ENCODE assay signal across 18 cellular contexts in the genomic region with DNA sequence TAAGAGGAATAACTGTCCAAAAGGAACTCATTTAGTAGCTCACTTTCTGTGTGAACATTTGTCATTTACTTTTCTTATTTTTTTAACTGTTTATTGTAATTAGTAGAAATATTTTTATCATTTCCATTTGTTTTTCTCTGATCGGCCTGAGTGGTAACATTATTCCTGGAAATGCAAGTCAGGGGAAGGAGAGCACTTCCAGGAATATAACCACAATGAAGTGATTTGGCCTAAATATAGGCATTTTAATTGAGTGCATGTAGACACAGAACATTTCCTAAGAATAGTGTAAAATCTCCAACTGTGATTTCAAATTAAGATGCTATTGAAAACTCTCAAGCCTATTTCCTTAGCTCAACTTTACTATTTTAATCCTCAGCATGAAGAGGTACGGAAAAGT.
DNase-seq lines count a peak whose midpoint lies in the region; ATAC-seq, FAIRE-seq and TF ChIP-seq lines count a peak whose summit lies in the region.
"Had no signal": no experiment of that assay in that cellular context is flagged by ENCODE, and none has a peak within 500 bp of the region (broad histone marks: within the 10 kb centered on the region; RNA-seq: fewer than 3 reads in every experiment).

No MANE protein-coding gene starts in this region.

- ATAC-seq in SK-N-SH treated with all-trans-retinoic acid at 6 μM for 48 hours (no peak), GM21576 (IDR thresholded peaks at IDR 0.05; ENCODE audit: unreplicated experiment) (no peak), GM18861 (IDR thresholded peaks at IDR 0.05; ENCODE audit: unreplicated experiment) (no peak)
- ATAC-seq: GM12878, K562 had no signal

- no peak overlapping the region for H2BK12ac ChIP-seq in H1 (ENCODE audit: low read depth, low read length)

- no peak overlapping the region for H2BK15ac ChIP-seq in H1 (ENCODE audit: low read length)

- H2AK5ac ChIP-seq in H1 (ENCODE audit: low read depth, low read length): no peak overlapping the region

- H3K4me1 ChIP-seq in SK-N-SH (ENCODE audit: control insufficient read depth in 1 of 2, insufficient read depth in 2 of 2, low read depth in 1 of 2, low read length in 1 of 2) (no peaks in the 10 kb centered on the region), HEK293 (ENCODE audit: control insufficient read depth, insufficient read depth, low read length) (no peaks in the 10 kb centered on the region; the same call in none of the 2 replicates), H1 (replicated peaks in 1 of 4; ENCODE audit: control insufficient read depth in 3 of 4, insufficient read depth in 4 of 4, low read length in 3 of 4) (peaks cover 0 to 27% (median 9%) of the 10 kb centered on the region in 4 experiments; a peak in 6 of 7 replicates), smooth muscle cell (ENCODE audit: low read depth) (peaks cover 26% of the 10 kb centered on the region)

- H3K27me3 ChIP-seq in SK-N-SH (ENCODE audit: insufficient read depth) (peaks cover 5% of the 10 kb centered on the region; the same call in 1 of the 2 replicates), H1 (replicated peaks in 1 of 4; ENCODE audit: control insufficient read depth in 3 of 4, extremely low read depth in 1 of 4, insufficient read depth in 3 of 4, low read length in 3 of 4) (no peaks in the 10 kb centered on the region), smooth muscle cell (ENCODE audit: low read depth) (no peaks in the 10 kb centered on the region)

- CTCF ChIA-PET in SK-N-SH (lab: Yijun Ruan, JAX) (no interaction called here), HEK293 (lab: Yijun Ruan, JAX) (interaction anchor here (0.7 kb wide), 1 partner anchor 190 kb away, joined by 3 read pairs; no protein-coding TSS in a partner anchor), H1 (lab: Charles Lee; ENCODE audit: partially characterized antibody) (interaction anchor here (1.1 to 1.3 kb wide), 2 partner anchors 27 to 41 kb away, joined by 3 read pairs; no protein-coding TSS in a partner anchor)

- H4K8ac ChIP-seq in H1 (ENCODE audit: extremely low read depth, insufficient read depth, low read length): no peak overlapping the region

- H3K27ac ChIP-seq in SK-N-SH (ENCODE audit: low read depth in 2 of 2, low read length in 1 of 2) (no peak overlapping the region), HEK293 (ENCODE audit: extremely low read depth, low read depth, low read length) (no peak overlapping the region), H1 (ENCODE audit: low read depth, low read length) (no peak overlapping the region), smooth muscle cell (ENCODE audit: low read depth) (no peak overlapping the region)
- H3K27ac ChIP-seq: 22Rv1, C4-2B had no signal

- H2AFZ ChIP-seq in SK-N-SH (ENCODE audit: low read depth) (no peak overlapping the region), H1 (ENCODE audit: low read length) (no peak overlapping the region), smooth muscle cell (ENCODE audit: low read depth) (peak overlapping the region; percentile 35)

- no peak overlapping the region for H3K23ac ChIP-seq in H1 (ENCODE audit: insufficient read length)

- H3K14ac ChIP-seq in H1 (ENCODE audit: insufficient read length): no peak overlapping the region

- H2BK5ac ChIP-seq in H1 (ENCODE audit: low read depth, low read length): no peak overlapping the region

- H3K56ac ChIP-seq in H1 (replicated peaks; ENCODE audit: insufficient read length, low read depth, low read length): no peak overlapping the region

- no peak overlapping the region for H4K91ac ChIP-seq in H1 (replicated peaks; ENCODE audit: insufficient read length, low read length)

- 3% methylated on average over 2 of the region's 2 CpGs for WGBS in SK-N-SH (ENCODE audit: low lambda C conversion rate)
- WGBS in H1 (ENCODE audit: extremely low coverage in 1 of 2, insufficient coverage in 1 of 2, insufficient read length in 1 of 2, insufficient replicate concordance in 2 of 2, low coverage in 1 of 2, low lambda C conversion rate in 2 of 2, missing lambda C conversion rate in 1 of 2), 2 experiments: 73% methylated on average over 2 of the region's 2 CpGs; no CpG with 5 or more reads in 1 of the 2 experiments
- 69% methylated on average over 2 of the region's 2 CpGs for WGBS in smooth muscle cell (ENCODE audit: low lambda C conversion rate)

- DNase-seq in SK-N-SH (no peak), H1 (ENCODE audit: low read depth in 1 of 2, low spot score in 2 of 2) (no peak), smooth muscle cell (lab: John Stamatoyannopoulos, UW; ENCODE audit: unreplicated experiment) (no peak), kidney tubule cell (ENCODE audit: low spot score) (no peak)
- DNase-seq: CD4-positive, alpha-beta memory T cell; DMS79; H7; HFFc6 had no signal

- peak overlapping the region; percentile 34 for H4K5ac ChIP-seq in H1 (ENCODE audit: insufficient read length, low read depth, low read length)

- POLR2A ChIA-PET in SK-N-SH (lab: Yijun Ruan, JAX) (no interaction called here), HEK293 (lab: Yijun Ruan, JAX) (no interaction called here), H1 (lab: Charles Lee; ENCODE audit: partially characterized antibody) (no interaction called here)

- no peak overlapping the region for H2BK120ac ChIP-seq in H1 (replicated peaks; ENCODE audit: low read depth, low read length)

- no peak for FAIRE-seq in H1 (lab: Jason Lieb, UNC)
- FAIRE-seq: GM12878, GM18507, HTR-8/SVneo, K562 had no signal

- TF ChIP-seq EP300 in SK-N-SH (IDR thresholded peaks at IDR 0.05; ENCODE audit: borderline replicate concordance in 1 of 2, low read depth in 1 of 2, low read length in 1 of 2): no peak
- TF ChIP-seq EP300 in H1 (IDR thresholded peaks at IDR 0.05; ENCODE audit: borderline replicate concordance in 1 of 2, low read depth in 2 of 2, low read length in 2 of 2): no peak

- H3K9ac ChIP-seq in SK-N-SH (no peak overlapping the region), H1 (replicated peaks in 1 of 4; ENCODE audit: extremely low read depth in 1 of 4, low read depth in 3 of 4, low read length in 3 of 4) (no peak overlapping the region), smooth muscle cell (ENCODE audit: low read depth) (no peak overlapping the region)

- no peaks in the 10 kb centered on the region for H3K79me1 ChIP-seq in H1 (ENCODE audit: low read depth, low read length)

- H3K4me2 ChIP-seq in SK-N-SH (no peak overlapping the region), H1 (ENCODE audit: insufficient read depth in 1 of 2, low read depth in 2 of 2, low read length in 2 of 2) (no peak overlapping the region), smooth muscle cell (no peak overlapping the region)

- no peak for TF ChIP-seq POLR2A in H1 (IDR thresholded peaks at IDR 0.05; ENCODE audit: control extremely low read depth in 1 of 2, low read depth in 2 of 2, low read length in 2 of 2)

- H3K9me2 ChIP-seq in SK-N-SH: no peaks in the 10 kb centered on the region; the same call in 1 of the 2 replicates

- no peaks in the 10 kb centered on the region for H3F3A ChIP-seq in SK-N-SH (replicated peaks; ENCODE audit: insufficient read depth)
- H3F3A ChIP-seq in smooth muscle cell (ENCODE audit: low read depth): no peaks in the 10 kb centered on the region

- H3K18ac ChIP-seq in H1 (ENCODE audit: extremely low read depth, low read length): no peak overlapping the region

- H3K4me3 ChIP-seq in SK-N-SH (ENCODE audit: low read depth in 2 of 2, low read length in 1 of 2): no peak overlapping the region
- no peak overlapping the region for H3K4me3 ChIP-seq in HEK293 (ENCODE audit: low read depth, low read length)
- H3K4me3 ChIP-seq in H1 (ENCODE audit: extremely low read depth in 1 of 4, insufficient read depth in 2 of 4, low read depth in 3 of 4, low read length in 4 of 4): no peak overlapping the region
- no peak overlapping the region for H3K4me3 ChIP-seq in smooth muscle cell
- H3K4me3 ChIP-seq: GM12878, K562 had no signal

- H3K4ac ChIP-seq in H1 (replicated peaks; ENCODE audit: insufficient read length, low read depth, low read length): no peak overlapping the region

- H4K20me1 ChIP-seq in SK-N-SH (ENCODE audit: insufficient read depth) (no peaks in the 10 kb centered on the region), H1 (replicated peaks in 1 of 2; ENCODE audit: control insufficient read depth in 1 of 2, insufficient read depth in 2 of 2, low read length in 2 of 2) (no peaks in the 10 kb centered on the region), smooth muscle cell (ENCODE audit: low read depth) (no peaks in the 10 kb centered on the region)

- H3K79me2 ChIP-seq in SK-N-SH (ENCODE audit: insufficient read depth) (no peaks in the 10 kb centered on the region), H1 (ENCODE audit: control insufficient read depth in 1 of 2, insufficient read depth in 2 of 2, low read length in 2 of 2) (no peaks in the 10 kb centered on the region), smooth muscle cell (ENCODE audit: low read depth) (no peaks in the 10 kb centered on the region)

- TF ChIP-seq RAD21 in SK-N-SH (IDR thresholded peaks at IDR 0.05; ENCODE audit: low read length): no peak
- TF ChIP-seq RAD21 in H1 (IDR thresholded peaks at IDR 0.05 in 1 of 2, conservative IDR thresholded peaks at IDR 0.05 in 1 of 2; ENCODE audit: low read depth in 2 of 2, low read length in 2 of 2): no peak

- no peak for TF ChIP-seq CTCF in SK-N-SH (IDR thresholded peaks at IDR 0.05)
- no peak for TF ChIP-seq CTCF in HEK293 (tag by site-specific recombination; IDR thresholded peaks at IDR 0.05)
- no peak for TF ChIP-seq CTCF in H1 (IDR thresholded peaks at IDR 0.05; ENCODE audit: control extremely low read depth in 1 of 3, insufficient read depth in 1 of 3, low read depth in 1 of 3, low read length in 3 of 3)
- TF ChIP-seq CTCF in smooth muscle cell (IDR thresholded peaks at IDR 0.05; ENCODE audit: borderline replicate concordance, insufficient read depth, poor library complexity, severe bottlenecking): no peak

- H3K23me2 ChIP-seq in H1 (ENCODE audit: low read depth, low read length): no peaks in the 10 kb centered on the region

- H3K36me3 ChIP-seq in SK-N-SH (replicated peaks in 1 of 2; ENCODE audit: control insufficient read depth in 1 of 2, insufficient read depth in 2 of 2, low read length in 1 of 2): no peaks in the 10 kb centered on the region
- H3K36me3 ChIP-seq in HEK293 (ENCODE audit: control insufficient read depth in 2 of 2, insufficient read depth in 1 of 2, low read length in 2 of 2): no peaks in the 10 kb centered on the region
- H3K36me3 ChIP-seq in H1 (ENCODE audit: control insufficient read depth in 2 of 4, insufficient read depth in 4 of 4, low read length in 3 of 4): no peaks in the 10 kb centered on the region
- H3K36me3 ChIP-seq in smooth muscle cell (ENCODE audit: low read depth): no peaks in the 10 kb centered on the region

- H3K9me3 ChIP-seq in SK-N-SH (no peaks in the 10 kb centered on the region), HEK293 (ENCODE audit: control insufficient read depth, insufficient read depth, low read depth, low read length) (no peaks in the 10 kb centered on the region), H1 (ENCODE audit: insufficient read depth in 2 of 2, low read depth in 1 of 2, low read length in 1 of 2) (no peaks in the 10 kb centered on the region), smooth muscle cell (replicated peaks; ENCODE audit: low read depth) (no peaks in the 10 kb centered on the region)

- no peak overlapping the region for H2BK20ac ChIP-seq in H1 (ENCODE audit: low read length)

TF ChIP-seq in SK-N-SH treated with all-trans-retinoic acid at 6 μM for 48 hours, 23 proteins besides CTCF, POLR2A, EP300 and RAD21 (continues in another document):
- TF ChIP-seq ZNF70 (CRISPR knock-in tag; IDR thresholded peaks at IDR 0.05): no peak

TF ChIP-seq in H1, 55 proteins besides CTCF, POLR2A, EP300 and RAD21 (continues in another document):
- TF ChIP-seq ZNF274 (IDR thresholded peaks at IDR 0.05; ENCODE audit: borderline replicate concordance, extremely low read depth, low read length): no peak
